ENCODE assay signal across 30 cellular contexts in the genomic region with DNA sequence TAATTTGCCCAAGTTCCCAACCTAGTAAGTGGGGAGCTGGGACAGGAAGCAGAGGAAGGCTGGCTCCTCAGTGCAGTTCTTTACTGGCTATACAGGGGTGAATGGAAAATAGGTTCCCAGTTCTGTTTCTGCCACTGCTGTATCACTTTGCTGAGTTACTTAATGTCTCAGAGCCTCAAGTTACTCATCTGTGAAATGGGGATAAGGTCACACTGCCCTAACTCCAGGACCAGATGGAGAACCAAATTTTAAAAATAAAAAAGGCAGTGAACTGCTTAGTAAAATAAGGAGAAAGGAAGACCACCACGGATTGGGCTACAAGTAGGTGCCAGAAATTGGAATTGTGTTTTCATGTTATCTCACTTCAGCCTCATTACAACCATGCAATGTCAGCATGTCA.
"Had no signal": no experiment of that assay in that cellular context is flagged by ENCODE, and none has a peak within 500 bp of the region (broad histone marks: within the 10 kb centered on the region; RNA-seq: fewer than 3 reads in every experiment).

No MANE protein-coding gene starts in this region.

- H3K27me3 ChIP-seq: adrenal gland, body of pancreas, colonic mucosa, heart left ventricle had no signal

- H3K36me3 ChIP-seq: adrenal gland, colonic mucosa, heart left ventricle, WERI-Rb-1 had no signal

- FAIRE-seq: endometrium, endothelial cell of umbilical vein, frontal cortex had no signal

- DNase-seq: activated B cell treated with CpG ODN at 0.5 μM for 24 hours; activated CD4-positive, alpha-beta T cell treated with anti-CD3 and anti-CD28 coated beads for 48 hours; activated CD4-positive, alpha-beta T cell treated with anti-CD3 and anti-CD28 coated beads, Interleukin-2, amount 50 U/mL, for 1 hour; activated CD4-positive, alpha-beta T cell treated with anti-CD3 and anti-CD28 coated beads, Interleukin-2, amount 50 U/mL, for 48 hours; activated CD8-positive, alpha-beta memory T cell treated with anti-CD3 and anti-CD28 coated beads for 24 hours; activated CD8-positive, alpha-beta T cell treated with anti-CD3 and anti-CD28 coated beads for 36 hours; activated effector memory CD4-positive, alpha-beta T cell treated with anti-CD3 and anti-CD28 coated beads, Interleukin-2, amount 50 U/mL, for 16 hours; activated naive CD4-positive, alpha-beta T cell treated with anti-CD3 and anti-CD28 coated beads for 36 hours; activated naive CD8-positive, alpha-beta T cell treated with anti-CD3 and anti-CD28 coated beads for 36 hours; activated naive CD8-positive, alpha-beta T cell treated with anti-CD3 and anti-CD28 coated beads, Interleukin-2, amount 50 U/mL, for 24 hours; activated T-cell treated with anti-CD3 and anti-CD28 coated beads, Interleukin-2, amount 50 U/mL, for 1 hour; activated T-cell treated with anti-CD3 and anti-CD28 coated beads, Interleukin-2, amount 50 U/mL, for 48 hours; amygdala; aorta; body of pancreas; central memory CD4-positive, alpha-beta T cell; cerebellar nuclear complex; colonic mucosa; effector CD8-positive, alpha-beta T cell; glutamatergic neuron; heart left ventricle; hypothalamus; T1000; WERI-Rb-1 had no signal

- H3K27ac ChIP-seq: adrenal gland, body of pancreas, colonic mucosa, epithelial cell of prostate, heart left ventricle, WERI-Rb-1 had no signal

- H3K4me1 ChIP-seq: adrenal gland, body of pancreas, colonic mucosa had no signal

- H3K9me3 ChIP-seq: adrenal gland, body of pancreas, colonic mucosa, heart left ventricle had no signal

- H3K4me3 ChIP-seq: adrenal gland, body of pancreas, colonic mucosa, heart left ventricle had no signal

- ATAC-seq: activated CD4-positive, CD25-positive, alpha-beta regulatory T cell treated with anti-CD3 and anti-CD28 coated beads, Interleukin-2, amount 50 U/mL, for 24 hours; activated CD8-positive, alpha-beta T cell treated with anti-CD3 and anti-CD28 coated beads for 36 hours; activated naive CD8-positive, alpha-beta T cell treated with anti-CD3 and anti-CD28 coated beads, Interleukin-2, amount 50 U/mL, for 24 hours; body of pancreas; heart left ventricle had no signal
